8 cellular contexts compared by ENCODE assay signal in the genomic region with DNA sequence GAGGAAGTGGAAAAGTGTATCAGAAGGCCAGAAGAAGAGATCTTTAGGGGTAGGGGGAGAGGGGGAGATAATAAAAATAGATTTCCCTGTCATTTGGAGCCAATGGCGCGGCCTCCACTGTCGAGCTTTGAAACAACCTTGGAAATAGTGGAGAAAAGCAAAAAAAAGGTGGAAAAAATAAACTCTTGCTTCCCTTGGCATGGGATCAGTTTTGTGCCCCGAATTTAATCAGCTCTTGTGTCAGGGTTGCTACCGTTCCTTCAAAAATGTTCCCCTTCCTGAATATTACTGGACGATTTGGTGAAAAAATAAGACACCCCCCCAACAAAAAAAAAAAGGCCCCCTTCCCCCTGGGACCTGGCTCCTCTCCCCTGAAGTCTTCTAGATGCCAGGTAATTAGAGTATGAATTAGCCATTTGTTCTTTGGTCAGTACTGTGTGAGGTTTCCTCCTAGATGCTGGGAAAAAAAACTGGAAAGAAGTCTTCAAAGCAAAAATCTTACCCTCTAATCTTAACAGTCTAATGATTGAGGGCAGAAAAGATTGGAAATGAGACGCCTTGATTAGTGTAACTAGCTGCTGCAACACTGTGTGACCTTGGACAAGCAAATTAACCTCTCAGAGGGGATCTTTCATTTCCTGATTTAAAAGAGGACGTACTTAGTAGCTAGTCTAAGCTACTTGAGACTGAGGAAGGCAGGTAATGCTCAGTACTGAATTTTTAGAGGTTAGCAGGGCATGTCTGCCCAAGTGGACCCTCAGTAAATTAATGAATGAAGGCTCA. TPM values are rescaled to one million over a fixed set of nuclear protein-coding genes. Genes with fewer than 3 reads are reported as not detected.
DNase-seq lines count a peak whose midpoint lies in the region; ATAC-seq and TF ChIP-seq lines count a peak whose summit lies in the region.

No MANE protein-coding gene starts in this region.

- no peak for DNase-seq in Calu3
- no peak for DNase-seq in Panc1 (ENCODE audit: low read depth, low spot score)
- no peak for DNase-seq in central memory CD8-positive, alpha-beta T cell (ENCODE audit: low spot score in 2 of 2)
- DNase-seq in lower lobe of right lung: no peak
- no peak for DNase-seq in upper lobe of left lung
- no peak for DNase-seq in NCI-H1048 (lab: John Stamatoyannopoulos, UW)

- peak overlapping the region; percentile 80 for H3K4me3 Mint-ChIP-seq in Calu3 (ENCODE audit: low read depth, unreplicated experiment)
- peak overlapping the region; percentile 97 for H3K4me3 Mint-ChIP-seq in central memory CD8-positive, alpha-beta T cell

- H3K4me1 Mint-ChIP-seq in Calu3 (ENCODE audit: low read depth, unreplicated experiment): peaks cover 35% of the 10 kb centered on the region
- peaks cover 52% of the 10 kb centered on the region for H3K4me1 Mint-ChIP-seq in central memory CD8-positive, alpha-beta T cell

- peaks cover 55% of the 10 kb centered on the region for H3K36me3 Mint-ChIP-seq in Calu3 (ENCODE audit: insufficient read depth, unreplicated experiment)
- peaks cover 50% of the 10 kb centered on the region for H3K36me3 Mint-ChIP-seq in central memory CD8-positive, alpha-beta T cell (ENCODE audit: insufficient read depth)

- WGBS in upper lobe of left lung, 2 donors: 0 to 1% methylated on average over 8 of the region's 8 CpGs

- peak in 1 of 4 donors; percentile 19 for TF ChIP-seq POLR2A in upper lobe of left lung (IDR thresholded peaks at IDR 0.05)

- intact Hi-C loops in Calu3 (cut with micrococcal nuclease; ENCODE audit: unreplicated experiment) (loop anchor here (2.0 kb wide), 2 partner anchors 26 to 78 kb away; a partner anchor contains a TSS), Panc1 (cut with micrococcal nuclease; ENCODE audit: unreplicated experiment) (loop anchor here (5.0 kb wide), 1 partner anchor 139 kb away; no protein-coding TSS in a partner anchor), lower lobe of right lung (cut with DNase I) (no loop called here)

- no peaks in the 10 kb centered on the region for H3K9me3 Mint-ChIP-seq in Calu3 (ENCODE audit: low read depth, unreplicated experiment)
- H3K9me3 Mint-ChIP-seq in central memory CD8-positive, alpha-beta T cell: no peaks in the 10 kb centered on the region

- no peaks in the 10 kb centered on the region for H3K27me3 Mint-ChIP-seq in Calu3 (ENCODE audit: unreplicated experiment)
- H3K27me3 Mint-ChIP-seq in central memory CD8-positive, alpha-beta T cell: no peaks in the 10 kb centered on the region

- in situ Hi-C loops in Panc1 (cut with HindIII; ENCODE audit: low pct_unique_long_range_greater_than_20kb, low sequenced_read_pairs): no loop called here

- no peak for TF ChIP-seq EP300 in upper lobe of left lung (IDR thresholded peaks at IDR 0.05)

- H3K27ac ChIP-seq in Panc1 (ENCODE audit: low read length) (peak overlapping the region; percentile 100), lower lobe of right lung (peak overlapping the region; percentile 100), upper lobe of left lung (peak overlapping the region; percentile 94 to 99 (median 98))

- TF ChIP-seq CTCF in Calu3 (IDR thresholded peaks at IDR 0.05; ENCODE audit: unreplicated experiment) (no peak), Panc1 (IDR thresholded peaks at IDR 0.05) (no peak), lower lobe of right lung (IDR thresholded peaks at IDR 0.05) (no peak), upper lobe of left lung (IDR thresholded peaks at IDR 0.05) (no peak)

- H3K36me3 ChIP-seq in Panc1 (ENCODE audit: control insufficient read depth, insufficient read depth, low read length) (peaks cover 34% of the 10 kb centered on the region), lower lobe of right lung (peaks cover 29% of the 10 kb centered on the region), upper lobe of left lung (peaks cover 11 to 28% (median 20%) of the 10 kb centered on the region in 4 donors)

- H3K9me3 ChIP-seq in Panc1 (ENCODE audit: control insufficient read depth, insufficient read depth, low read depth, low read length) (no peaks in the 10 kb centered on the region), lower lobe of right lung (no peaks in the 10 kb centered on the region), upper lobe of left lung (no peaks in the 10 kb centered on the region)

- ATAC-seq in HG02870 (IDR thresholded peaks at IDR 0.05; ENCODE audit: unreplicated experiment): peak; percentile 24
- ATAC-seq in Panc1: no peak
- no peak for ATAC-seq in central memory CD8-positive, alpha-beta T cell (replicated peaks; ENCODE audit: extremely low read depth, poor library complexity, severe bottlenecking)
- peak; percentile 27 to 34 for ATAC-seq in lower lobe of right lung
- peak; percentile 16 to 23 for ATAC-seq in upper lobe of left lung (ENCODE audit: low FRiP score in 2 of 2)
- ATAC-seq in GM18858 (IDR thresholded peaks at IDR 0.05; ENCODE audit: unreplicated experiment): no peak

- H3K4me3 ChIP-seq in Panc1 (ENCODE audit: low read depth in 2 of 2, low read length in 2 of 2): peak overlapping the region; percentile 90 to 91
- H3K4me3 ChIP-seq in lower lobe of right lung: peak overlapping the region; percentile 85
- peak overlapping the region; percentile 2 to 86 (median 67) for H3K4me3 ChIP-seq in upper lobe of left lung

- no peaks in the 10 kb centered on the region for H3K27me3 ChIP-seq in Panc1 (ENCODE audit: control insufficient read depth, insufficient read depth, low read length)
- no peaks in the 10 kb centered on the region for H3K27me3 ChIP-seq in lower lobe of right lung (ENCODE audit: low read depth)
- H3K27me3 ChIP-seq in upper lobe of left lung: no peaks in the 10 kb centered on the region

- BruUV-seq in Calu3 (replicated peaks; lab: Mats Ljungman, UMichigan) (TSS peak; percentile 97), Panc1 (replicated peaks; lab: Mats Ljungman, UMichigan) (TSS peak; percentile 99)

- peak overlapping the region; percentile 100 for H3K27ac Mint-ChIP-seq in Calu3 (ENCODE audit: unreplicated experiment)
- peak overlapping the region; percentile 99 for H3K27ac Mint-ChIP-seq in central memory CD8-positive, alpha-beta T cell (ENCODE audit: low read depth)

- H3K4me1 ChIP-seq in Panc1 (ENCODE audit: control insufficient read depth, insufficient read depth, low read length) (peaks cover 21% of the 10 kb centered on the region), lower lobe of right lung (peaks cover 46% of the 10 kb centered on the region), upper lobe of left lung (peaks cover 32 to 41% (median 37%) of the 10 kb centered on the region in 4 donors)

- POLR2A ChIA-PET in Panc1 (lab: Charles Lee): interaction anchor here (0.5 to 1.8 kb wide), 11 partner anchors 10 to 212 kb away, joined by 3 to 34 read pairs (median 4); a partner anchor contains a TSS

- CTCF ChIA-PET in Calu3 (lab: Charles Lee): interaction anchor here (0.5 to 1.8 kb wide), 23 partner anchors 8 to 1132 kb away, joined by 3 to 13 read pairs (median 4); a partner anchor contains a TSS
- CTCF ChIA-PET in Panc1 (lab: Charles Lee): interaction anchor here (0.5 to 1.4 kb wide), 2 partner anchors 64 to 141 kb away, joined by 3 read pairs; no protein-coding TSS in a partner anchor

RNA-seq across cellular contexts. Expression of a gene that starts 0.9 kb away (rescaled TPM):
- total RNA-seq in Calu3 (2022) (422 and 479 TPM in 2 replicates), Panc1 (2021; ENCODE audit: unreplicated experiment) (282 TPM), lower lobe of right lung (299 TPM), upper lobe of left lung (100 to 1,000 TPM; 220 to 925 (median 266) TPM)
- 187 TPM for polyA plus RNA-seq in Panc1 (2012; ENCODE audit: insufficient read length)

RNA-seq across cellular contexts. Expression of a gene that starts 28.9 kb away (rescaled TPM):
- total RNA-seq in Calu3 (2022): 47.4 and 56.7 TPM in 2 replicates
- total RNA-seq in Panc1 (2021; ENCODE audit: unreplicated experiment): 51.5 TPM
- polyA plus RNA-seq in Panc1 (2012; ENCODE audit: insufficient read length): 22.6 TPM
- 47.9 TPM for total RNA-seq in lower lobe of right lung
- 10 to 100 TPM; 29.9 to 65.9 (median 42.5) TPM for total RNA-seq in upper lobe of left lung

RNA-seq across cellular contexts. Expression of a gene that starts 43.7 kb away (rescaled TPM):
- 230 and 267 TPM in 2 replicates for total RNA-seq in Calu3 (2022)
- total RNA-seq in Panc1 (2021; ENCODE audit: unreplicated experiment): 319 TPM
- polyA plus RNA-seq in Panc1 (2012; ENCODE audit: insufficient read length): 767 TPM
- total RNA-seq in lower lobe of right lung: 81.7 TPM
- 100 to 1,000 TPM; 105 to 213 (median 134) TPM for total RNA-seq in upper lobe of left lung

RNA-seq across cellular contexts. Expression of a gene that starts 43.8 kb away (rescaled TPM):
- total RNA-seq in Calu3 (2022) (44.6 and 53.0 TPM in 2 replicates), Panc1 (2021; ENCODE audit: unreplicated experiment) (44.9 TPM), lower lobe of right lung (22.2 TPM), upper lobe of left lung (10 to 100 TPM; 16.2 to 90.1 (median 22.6) TPM)
- polyA plus RNA-seq in Panc1 (2012; ENCODE audit: insufficient read length): 32.6 TPM

Comparison
In these comparisons a context has a peak if more than half of its experiments do, and no peak if none do; other contexts are left out.
1. ATAC-seq: peak in HG02870 (single experiment), lower lobe of right lung (2 of 2) and upper lobe of left lung (2 of 2); none in Panc1 (single experiment), central memory CD8-positive, alpha-beta T cell (single experiment) and GM18858 (single experiment).
2. Peak in every context shown above with its lines, with median percentiles within 50 percentile points of each other: H3K27ac ChIP-seq and H3K4me3 ChIP-seq.